In the genomic region with DNA sequence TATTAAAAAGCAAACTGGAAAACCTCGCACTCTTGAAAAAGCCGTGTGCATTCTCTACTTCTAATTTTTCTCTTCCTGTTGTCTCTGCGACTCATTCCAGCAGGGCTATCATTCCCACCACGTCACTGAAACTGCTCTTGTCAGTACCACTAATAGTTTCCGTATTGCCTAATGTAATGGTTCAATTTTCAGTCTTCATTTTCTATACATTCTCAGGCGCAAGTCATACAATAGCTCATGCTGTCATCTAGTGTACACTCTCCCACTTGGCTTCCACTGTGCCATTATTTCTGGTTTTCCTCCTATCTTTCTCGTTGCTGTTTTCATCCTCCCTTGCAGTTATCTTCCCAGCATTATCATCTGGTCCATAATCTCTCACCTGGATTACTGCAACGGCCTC, we compare ENCODE assay signal across 25 cellular contexts.
DNase-seq lines count a peak whose midpoint lies in the region; ATAC-seq, FAIRE-seq and TF ChIP-seq lines count a peak whose summit lies in the region.
"Had no signal": no experiment of that assay in that cellular context is flagged by ENCODE, and none has a peak within 500 bp of the region (broad histone marks: within the 10 kb centered on the region; RNA-seq: fewer than 3 reads in every experiment).

No MANE protein-coding gene starts in this region.

- H2AFZ ChIP-seq in ACC112 (ENCODE audit: low read length, unreplicated experiment), result peak overlapping the region; percentile 86

- H3K9ac ChIP-seq in kidney (ENCODE audit: low read length in 2 of 2), result no peak overlapping the region

- in situ Hi-C loops in SK-MEL-5 (cut with HindIII; ENCODE audit: low pct_unique_long_range_greater_than_20kb, low sequenced_read_pairs), result no loop called here

- peaks cover 6% of the 10 kb centered on the region for H3K4me1 ChIP-seq in ACC112 (ENCODE audit: control insufficient read depth, insufficient read depth, low read length, unreplicated experiment)
- H3K4me1 ChIP-seq in kidney (ENCODE audit: control insufficient read depth in 1 of 2, insufficient read depth in 1 of 2, low read depth in 1 of 2, low read length in 2 of 2), result no peaks in the 10 kb centered on the region

- H3K27ac ChIP-seq in ACC112 (ENCODE audit: low read depth, low read length) (no peak overlapping the region), kidney (ENCODE audit: low read depth in 2 of 2, low read length in 2 of 2) (no peak overlapping the region)
- H3K27ac ChIP-seq: RWPE1 had no signal

- TF ChIP-seq CTCF in fibroblast of pulmonary artery (IDR thresholded peaks at IDR 0.05; ENCODE audit: low read length, missing control alignments) (peak; percentile 17), kidney (IDR thresholded peaks at IDR 0.05; ENCODE audit: borderline replicate concordance, extremely low read depth, insufficient read depth) (no peak)

- H3K36me3 ChIP-seq in ACC112 (ENCODE audit: insufficient read depth, low read length), result no peaks in the 10 kb centered on the region
- no peaks in the 10 kb centered on the region for H3K36me3 ChIP-seq in kidney (ENCODE audit: control insufficient read depth in 1 of 2, insufficient read depth in 2 of 2, low read length in 2 of 2)

- no peak for ATAC-seq in GM21619 (IDR thresholded peaks at IDR 0.05; ENCODE audit: unreplicated experiment)
- ATAC-seq: activated CD4-positive, alpha-beta T cell treated with anti-CD3 and anti-CD28 coated beads for 36 hours; activated CD8-positive, alpha-beta T cell treated with anti-CD3 and anti-CD28 coated beads, Interleukin-2, amount 10 ng/mL, durations not matched to agents 7 days and 5 days; naive thymus-derived CD8-positive, alpha-beta T cell; SK-N-SH treated with all-trans-retinoic acid at 6 μM for 48 hours; T-helper 17 cell had no signal

- no peak overlapping the region for H3K4me3 ChIP-seq in ACC112 (ENCODE audit: low read depth, low read length)
- no peak overlapping the region for H3K4me3 ChIP-seq in fibroblast of pulmonary artery (replicated peaks; ENCODE audit: low read depth, low read length)
- no peak overlapping the region for H3K4me3 ChIP-seq in kidney (ENCODE audit: low read length in 2 of 2)

- DNase-seq in HT1080 (ENCODE audit: low read depth), result peak; percentile 29
- DNase-seq in SK-MEL-5 (ENCODE audit: low read depth, low spot score), result peak; percentile 25
- DNase-seq in fibroblast of pulmonary artery (ENCODE audit: low read depth), result peak; percentile 57
- no peak for DNase-seq in kidney
- DNase-seq in DMS 273 (lab: John Stamatoyannopoulos, UW; ENCODE audit: unreplicated experiment), result no peak
- no peak for DNase-seq in nucleus accumbens (lab: John Stamatoyannopoulos, UW)
- DNase-seq: ACHN; activated CD4-positive, alpha-beta T cell treated with anti-CD3 and anti-CD28 coated beads for 36 hours; activated CD8-positive, alpha-beta T cell treated with anti-CD3 and anti-CD28 coated beads, Interleukin-2, amount 10 ng/mL, durations not matched to agents 7 days and 5 days; activated naive CD8-positive, alpha-beta T cell treated with anti-CD3 and anti-CD28 coated beads for 36 hours; aorta; caudate nucleus; COR-L47; dermis blood vessel endothelial cell; HCEC 1CT; KBM-7; naive thymus-derived CD8-positive, alpha-beta T cell; NCI-H1694 treated with DMSO at 0.1 percent for 48 hours; NCI-H526; T-helper 17 cell had no signal

- H3K9me3 ChIP-seq in kidney (ENCODE audit: control insufficient read depth in 1 of 2, low read length in 2 of 2), result no peaks in the 10 kb centered on the region

- no peak for FAIRE-seq in kidney (lab: Jason Lieb, UNC)
- FAIRE-seq: keratinocyte had no signal

- intact Hi-C loops in kidney (cut with DNase I), result no loop called here

- H3K79me2 ChIP-seq in ACC112 (ENCODE audit: control insufficient read depth, insufficient read depth, low read length, unreplicated experiment), result no peaks in the 10 kb centered on the region

- peaks cover 5% of the 10 kb centered on the region; the same call in 1 of the 2 replicates for H3K27me3 ChIP-seq in ACC112 (ENCODE audit: insufficient read depth, low read length)

Comparison
In these comparisons a context has a peak if more than half of its experiments do, and no peak if none do; other contexts are left out.
1. DNase-seq: peak in HT1080 (single experiment), SK-MEL-5 (single experiment) and fibroblast of pulmonary artery (single experiment); none in kidney (single experiment), DMS 273 (single experiment) and nucleus accumbens (0 of 56).